8 cellular contexts compared by ENCODE assay signal in the genomic region with DNA sequence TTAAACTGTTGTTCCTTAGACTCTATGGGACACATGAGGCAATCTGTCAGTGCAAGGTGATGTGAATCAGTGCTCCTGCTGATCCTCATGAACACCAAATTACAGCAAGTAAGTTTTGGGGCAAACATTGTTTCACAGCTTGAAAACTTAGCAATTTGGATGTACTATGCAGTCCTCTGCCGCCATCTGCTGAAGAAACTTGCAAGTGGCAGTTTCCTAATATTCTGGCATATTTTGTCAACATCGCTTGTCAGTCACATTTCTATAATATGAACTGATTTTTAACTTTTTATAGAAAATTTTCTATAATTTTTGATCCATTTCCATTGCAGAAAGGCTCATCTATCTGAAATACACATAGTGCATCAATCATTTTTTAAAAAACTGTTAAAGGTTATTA. TPM values are rescaled to one million over a fixed set of nuclear protein-coding genes. Genes with fewer than 3 reads are reported as not detected.
DNase-seq lines count a peak whose midpoint lies in the region; ATAC-seq, FAIRE-seq and TF ChIP-seq lines count a peak whose summit lies in the region.

No MANE protein-coding gene starts in this region.

- no peak overlapping the region for H3K4me2 ChIP-seq in fibroblast of lung (ENCODE audit: extremely low read depth, insufficient read depth, low read length)

- no peak overlapping the region for H3K9ac ChIP-seq in fibroblast of lung (ENCODE audit: insufficient read depth, low read length)

- no peak overlapping the region for H2AFZ ChIP-seq in fibroblast of lung (ENCODE audit: low read length)

- H3K36me3 ChIP-seq in fibroblast of lung (ENCODE audit: control insufficient read depth, insufficient read depth, low read length) (no peaks in the 10 kb centered on the region), small intestine (ENCODE audit: control insufficient read depth in 2 of 2, insufficient read depth in 2 of 2, low read length in 2 of 2) (peaks cover 19 to 43% of the 10 kb centered on the region in 2 donors)

- H3K27me3 ChIP-seq in fibroblast of lung (ENCODE audit: control insufficient read depth, insufficient read depth, low read length) (no peaks in the 10 kb centered on the region), small intestine (ENCODE audit: control insufficient read depth in 2 of 2, insufficient read depth in 2 of 2, low read length in 2 of 2) (no peaks in the 10 kb centered on the region)

- CTCF ChIA-PET in HEK293T (lab: Yijun Ruan, JAX) = interaction anchor here (0.8 to 1.4 kb wide), 3 partner anchors 78 to 419 kb away, joined by 3 read pairs; no protein-coding TSS in a partner anchor

- ATAC-seq in SK-N-SH treated with all-trans-retinoic acid at 6 μM for 48 hours = peak; percentile 44; the same call in 1 of the 3 replicates
- no peak for ATAC-seq in HG03175 (IDR thresholded peaks at IDR 0.05; ENCODE audit: unreplicated experiment)
- ATAC-seq in HG02623 (IDR thresholded peaks at IDR 0.05; ENCODE audit: unreplicated experiment) = no peak

- H3K9me3 ChIP-seq in fibroblast of lung (ENCODE audit: control insufficient read depth, insufficient read depth, low read depth, low read length) = no peaks in the 10 kb centered on the region
- H3K9me3 ChIP-seq in small intestine (ENCODE audit: control insufficient read depth, low read depth) = no peaks in the 10 kb centered on the region

- DNase-seq in D721Med (ENCODE audit: insufficient read length, low spot score) (no peak), HEK293T (ENCODE audit: extremely low spot score) (peak; percentile 7), fibroblast of lung (ENCODE audit: low read depth in 2 of 2) (peak; percentile 28 to 64), small intestine (peak; percentile 8), A172 (ENCODE audit: low spot score) (no peak)

- H3K27ac ChIP-seq in fibroblast of lung (ENCODE audit: insufficient read depth, low read length) = no peak overlapping the region
- H3K27ac ChIP-seq in small intestine (ENCODE audit: low read depth in 1 of 2, low read length in 1 of 2) = no peak overlapping the region

- POLR2A ChIA-PET in HEK293T (lab: Yijun Ruan, JAX) = no interaction called here

- H4K20me1 ChIP-seq in fibroblast of lung (ENCODE audit: control insufficient read depth, extremely low read depth, insufficient read depth, low read length) = no peaks in the 10 kb centered on the region

- FAIRE-seq in D721Med (lab: Jason Lieb, UNC) (peak; percentile 11), small intestine (lab: Jason Lieb, UNC) (no peak)

- H3K4me3 ChIP-seq in fibroblast of lung (replicated peaks in 1 of 4; ENCODE audit: control extremely low read depth in 1 of 4, insufficient read depth in 1 of 4, low read depth in 3 of 4, low read length in 4 of 4) = no peak overlapping the region
- H3K4me3 ChIP-seq in small intestine (ENCODE audit: low read depth in 1 of 2, low read length in 2 of 2) = no peak overlapping the region

- H3K79me2 ChIP-seq in fibroblast of lung (ENCODE audit: control insufficient read depth, insufficient read depth, low read length) = no peaks in the 10 kb centered on the region

- H3K4me1 ChIP-seq in fibroblast of lung (ENCODE audit: control insufficient read depth, extremely low read depth, insufficient read depth, low read length) = no peaks in the 10 kb centered on the region
- no peaks in the 10 kb centered on the region for H3K4me1 ChIP-seq in small intestine (ENCODE audit: control insufficient read depth in 2 of 2, insufficient read depth in 1 of 2, low read depth in 1 of 2, low read length in 1 of 2)

- TF ChIP-seq CTCF in D721Med (IDR thresholded peaks at IDR 0.05; ENCODE audit: insufficient read depth, missing control alignments) = peak; percentile 74
- peak; percentile 65 to 82 for TF ChIP-seq CTCF in fibroblast of lung (conservative IDR thresholded peaks at IDR 0.05 in 1 of 2, IDR thresholded peaks at IDR 0.05 in 1 of 2; ENCODE audit: low read depth in 1 of 2, low read length in 2 of 2)

- 74 to 85% (median 85%) methylated on average over 2 of the region's 2 CpGs for WGBS in small intestine, 3 donors

TF ChIP-seq in HEK293T, 16 proteins besides CTCF, POLR2A, EP300 and RAD21:
- TF ChIP-seq, protein P1, sequence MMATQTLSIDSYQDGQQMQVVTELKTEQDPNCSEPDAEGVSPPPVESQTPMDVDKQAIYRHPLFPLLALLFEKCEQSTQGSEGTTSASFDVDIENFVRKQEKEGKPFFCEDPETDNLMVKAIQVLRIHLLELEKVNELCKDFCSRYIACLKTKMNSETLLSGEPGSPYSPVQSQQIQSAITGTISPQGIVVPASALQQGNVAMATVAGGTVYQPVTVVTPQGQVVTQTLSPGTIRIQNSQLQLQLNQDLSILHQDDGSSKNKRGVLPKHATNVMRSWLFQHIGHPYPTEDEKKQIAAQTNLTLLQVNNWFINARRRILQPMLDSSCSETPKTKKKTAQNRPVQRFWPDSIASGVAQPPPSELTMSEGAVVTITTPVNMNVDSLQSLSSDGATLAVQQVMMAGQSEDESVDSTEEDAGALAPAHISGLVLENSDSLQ (IDR thresholded peaks at IDR 0.05) = no peak
- TF ChIP-seq FOXM1 (IDR thresholded peaks at IDR 0.05; ENCODE audit: borderline replicate concordance) = no peak
- no peak for TF ChIP-seq FOXK2 (IDR thresholded peaks at IDR 0.05)
- no peak for TF ChIP-seq L3MBTL2 (conservative IDR thresholded peaks at IDR 0.05)
- no peak for TF ChIP-seq HDGF (IDR thresholded peaks at IDR 0.05; ENCODE audit: borderline replicate concordance)
- no peak for TF ChIP-seq CTBP1 (IDR thresholded peaks at IDR 0.05; ENCODE audit: borderline replicate concordance)
- no peak for TF ChIP-seq NFRKB (IDR thresholded peaks at IDR 0.05)
- TF ChIP-seq BHLHE40 (IDR thresholded peaks at IDR 0.05; ENCODE audit: borderline replicate concordance) = no peak
- no peak for TF ChIP-seq TARDBP (IDR thresholded peaks at IDR 0.05)
- no peak for TF ChIP-seq ARNT (IDR thresholded peaks at IDR 0.05)
- TF ChIP-seq ZNF384 (IDR thresholded peaks at IDR 0.05) = no peak
- TF ChIP-seq SUZ12 (IDR thresholded peaks at IDR 0.05) = no peak

TF ChIP-seq in SK-N-SH treated with all-trans-retinoic acid at 6 μM for 48 hours, 23 proteins besides CTCF, POLR2A, EP300 and RAD21:
- no peak for TF ChIP-seq GLIS3 (CRISPR knock-in tag; IDR thresholded peaks at IDR 0.05)
- no peak for TF ChIP-seq ZFP30 (CRISPR knock-in tag; IDR thresholded peaks at IDR 0.05)
- TF ChIP-seq, protein P2, sequence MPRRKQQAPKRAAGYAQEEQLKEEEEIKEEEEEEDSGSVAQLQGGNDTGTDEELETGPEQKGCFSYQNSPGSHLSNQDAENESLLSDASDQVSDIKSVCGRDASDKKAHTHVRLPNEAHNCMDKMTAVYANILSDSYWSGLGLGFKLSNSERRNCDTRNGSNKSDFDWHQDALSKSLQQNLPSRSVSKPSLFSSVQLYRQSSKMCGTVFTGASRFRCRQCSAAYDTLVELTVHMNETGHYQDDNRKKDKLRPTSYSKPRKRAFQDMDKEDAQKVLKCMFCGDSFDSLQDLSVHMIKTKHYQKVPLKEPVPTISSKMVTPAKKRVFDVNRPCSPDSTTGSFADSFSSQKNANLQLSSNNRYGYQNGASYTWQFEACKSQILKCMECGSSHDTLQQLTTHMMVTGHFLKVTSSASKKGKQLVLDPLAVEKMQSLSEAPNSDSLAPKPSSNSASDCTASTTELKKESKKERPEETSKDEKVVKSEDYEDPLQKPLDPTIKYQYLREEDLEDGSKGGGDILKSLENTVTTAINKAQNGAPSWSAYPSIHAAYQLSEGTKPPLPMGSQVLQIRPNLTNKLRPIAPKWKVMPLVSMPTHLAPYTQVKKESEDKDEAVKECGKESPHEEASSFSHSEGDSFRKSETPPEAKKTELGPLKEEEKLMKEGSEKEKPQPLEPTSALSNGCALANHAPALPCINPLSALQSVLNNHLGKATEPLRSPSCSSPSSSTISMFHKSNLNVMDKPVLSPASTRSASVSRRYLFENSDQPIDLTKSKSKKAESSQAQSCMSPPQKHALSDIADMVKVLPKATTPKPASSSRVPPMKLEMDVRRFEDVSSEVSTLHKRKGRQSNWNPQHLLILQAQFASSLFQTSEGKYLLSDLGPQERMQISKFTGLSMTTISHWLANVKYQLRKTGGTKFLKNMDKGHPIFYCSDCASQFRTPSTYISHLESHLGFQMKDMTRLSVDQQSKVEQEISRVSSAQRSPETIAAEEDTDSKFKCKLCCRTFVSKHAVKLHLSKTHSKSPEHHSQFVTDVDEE (CRISPR knock-in tag; IDR thresholded peaks at IDR 0.05) = no peak
- no peak for TF ChIP-seq BACH2 (CRISPR knock-in tag; IDR thresholded peaks at IDR 0.05; ENCODE audit: borderline replicate concordance)
- TF ChIP-seq, protein P3, sequence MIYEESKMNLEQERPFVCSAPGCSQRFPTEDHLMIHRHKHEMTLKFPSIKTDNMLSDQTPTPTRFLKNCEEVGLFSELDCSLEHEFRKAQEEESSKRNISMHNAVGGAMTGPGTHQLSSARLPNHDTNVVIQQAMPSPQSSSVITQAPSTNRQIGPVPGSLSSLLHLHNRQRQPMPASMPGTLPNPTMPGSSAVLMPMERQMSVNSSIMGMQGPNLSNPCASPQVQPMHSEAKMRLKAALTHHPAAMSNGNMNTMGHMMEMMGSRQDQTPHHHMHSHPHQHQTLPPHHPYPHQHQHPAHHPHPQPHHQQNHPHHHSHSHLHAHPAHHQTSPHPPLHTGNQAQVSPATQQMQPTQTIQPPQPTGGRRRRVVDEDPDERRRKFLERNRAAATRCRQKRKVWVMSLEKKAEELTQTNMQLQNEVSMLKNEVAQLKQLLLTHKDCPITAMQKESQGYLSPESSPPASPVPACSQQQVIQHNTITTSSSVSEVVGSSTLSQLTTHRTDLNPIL (CRISPR knock-in tag; IDR thresholded peaks at IDR 0.05; ENCODE audit: low read depth) = no peak
- TF ChIP-seq ZC3H10 (CRISPR knock-in tag; IDR thresholded peaks at IDR 0.05) = no peak
- TF ChIP-seq ESRRG (CRISPR knock-in tag; IDR thresholded peaks at IDR 0.05) = no peak
- no peak for TF ChIP-seq CSDC2 (CRISPR knock-in tag; IDR thresholded peaks at IDR 0.05)
- TF ChIP-seq ARNTL (CRISPR knock-in tag; IDR thresholded peaks at IDR 0.05; ENCODE audit: borderline replicate concordance, low read depth) = no peak
- TF ChIP-seq ZFP3 (CRISPR knock-in tag; IDR thresholded peaks at IDR 0.05) = no peak
- TF ChIP-seq ZNF8 (CRISPR knock-in tag; IDR thresholded peaks at IDR 0.05) = no peak

RNA-seq across cellular contexts. Expression of a gene that starts 56.3 kb away (rescaled TPM):
- not detected in 2 replicates for total RNA-seq in fibroblast of lung
- polyA plus RNA-seq in fibroblast of lung (not detected in 2 replicates), small intestine (not detected)
- polyA plus RNA-seq in fibroblast of lung (2012) = not detected in 2 replicates
- polyA minus RNA-seq in fibroblast of lung (ENCODE audit: low replicate concordance) = not detected in 2 replicates
- total RNA-seq in A172 (2014; rRNA removed; shearing (Covaris generic)) = not detected in 2 replicates

Comparison
In these comparisons a context has a peak if more than half of its experiments do, and no peak if none do; other contexts are left out.
1. DNase-seq: peak in HEK293T (single experiment), fibroblast of lung (2 of 2) and small intestine (single experiment); none in D721Med (single experiment) and A172 (single experiment).